3 cellular contexts compared by ENCODE assay signal in the genomic region with DNA sequence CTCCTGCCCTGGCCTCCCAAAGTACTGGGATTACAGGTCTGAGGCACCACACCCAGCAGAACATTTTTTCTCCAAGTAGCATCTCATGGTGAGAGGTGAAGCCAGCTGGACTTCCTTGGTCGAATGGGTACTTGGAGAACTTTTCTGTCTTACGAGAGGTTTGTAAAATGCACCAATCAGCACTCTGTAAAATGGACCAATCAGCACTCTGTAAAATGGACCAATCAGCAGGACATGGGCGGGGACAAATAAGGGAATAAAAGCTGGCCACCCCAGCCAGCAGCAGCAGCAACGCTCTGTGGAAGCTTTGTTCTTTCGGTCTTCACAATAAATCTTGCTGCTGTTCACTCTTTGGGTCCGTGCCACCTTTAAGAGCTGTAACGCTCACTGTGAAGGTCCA. TPM values are rescaled to one million over a fixed set of nuclear protein-coding genes. Genes with fewer than 3 reads are reported as not detected.
"Had no signal": no experiment of that assay in that cellular context is flagged by ENCODE, and none has a peak within 500 bp of the region (broad histone marks: within the 10 kb centered on the region; RNA-seq: fewer than 3 reads in every experiment).

No MANE protein-coding gene starts in this region.

RNA-seq across cellular contexts. Expression of gene TCF7L1, which starts 21.9 kb away (rescaled TPM):
- total RNA-seq: activated CD4-positive, alpha-beta T cell treated with anti-CD3 and anti-CD28 coated beads, Interleukin-2, amount 10 ng/mL, durations not matched to agents 7 days and 5 days; activated naive CD8-positive, alpha-beta T cell treated with anti-CD3 and anti-CD28 coated beads, Interleukin-2, amount 10 ng/mL, durations not matched to agents 7 days and 5 days; T-helper 1 cell treated with Interleukin-12 subunit alpha and Interleukin-12 subunit beta and Interleukin-4 antibody, amounts not matched to agents 30 ng/mL and 1 ng/mL, for 36 hours had no signal
